8 cellular contexts compared by ENCODE assay signal in the genomic region with DNA sequence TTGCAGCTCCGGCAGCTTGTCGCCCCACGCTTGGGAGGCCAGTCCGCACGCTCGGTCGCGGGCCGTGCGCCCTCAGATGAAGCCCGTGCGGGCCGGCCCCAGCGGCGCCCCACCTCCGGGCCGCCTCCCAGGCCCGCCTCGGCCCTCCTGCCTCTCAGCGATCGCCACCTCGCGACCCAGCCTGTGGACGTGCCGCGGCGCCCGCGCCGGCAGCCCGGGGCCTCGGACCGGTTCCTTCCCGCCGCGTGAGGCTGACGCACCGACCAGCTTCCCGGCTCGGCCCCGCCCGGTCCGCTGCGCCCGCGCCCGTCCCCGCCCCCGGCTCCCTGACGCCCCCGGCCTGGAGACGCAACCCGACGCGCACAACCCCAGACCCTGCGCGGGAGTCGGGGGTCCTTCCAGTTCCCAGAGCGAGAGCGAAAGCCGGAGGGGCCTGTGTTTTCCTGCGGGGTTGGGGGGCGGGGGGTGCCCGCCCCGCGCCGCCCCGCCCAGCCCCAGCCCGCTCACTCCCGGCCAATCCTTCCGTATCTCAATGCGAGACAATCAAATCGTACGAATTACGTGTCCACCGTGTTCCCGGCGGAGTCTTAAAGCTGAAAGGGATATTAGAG. TPM values are rescaled to one million over a fixed set of nuclear protein-coding genes. Genes with fewer than 3 reads are reported as not detected.
A peak's percentile ranks its signal among the peaks of the same experiment; 100 is the strongest.
DNase-seq lines count a peak whose midpoint lies in the region; ATAC-seq, FAIRE-seq and TF ChIP-seq lines count a peak whose summit lies in the region.

TSS of gene ERO1A (minus strand) at position 78 of the 611 bp plus-strand sequence. CDS start at position 1, 77 bp downstream.

- H3K27me3 Mint-ChIP-seq in activated B cell treated with CpG ODN at 0.5 μM for 24 hours = no peaks in the 10 kb centered on the region

- no peaks in the 10 kb centered on the region for H3K9me3 Mint-ChIP-seq in activated B cell treated with CpG ODN at 0.5 μM for 24 hours

- CTCF ChIA-PET in activated B cell treated with CpG ODN at 0.5 μM for 24 hours (lab: Charles Lee) = no interaction called here

- peak within 1 kb of the TSS; percentile 97 for H3K27ac ChIP-seq in keratinocyte (ENCODE audit: control insufficient read depth, insufficient read depth, low read length)

- peak within 1 kb of the TSS; percentile 73 for H2AFZ ChIP-seq in keratinocyte (ENCODE audit: control insufficient read depth, low read length)

- H3K27ac Mint-ChIP-seq in activated B cell treated with CpG ODN at 0.5 μM for 24 hours = peak within 1 kb of the TSS; percentile 94

- ATAC-seq in GM18861 (IDR thresholded peaks at IDR 0.05; ENCODE audit: unreplicated experiment) (peak; percentile 62), HG03066 (IDR thresholded peaks at IDR 0.05; ENCODE audit: low read depth, unreplicated experiment) (peak; percentile 67), activated B cell treated with CpG ODN at 0.5 μM for 24 hours (ENCODE audit: low read depth) (peak; percentile 75)

- peak within 1 kb of the TSS; percentile 99 for H3K9ac ChIP-seq in keratinocyte (ENCODE audit: control insufficient read depth, extremely low read depth, insufficient read depth, low read length)

- in situ Hi-C loops in ACHN (cut with HindIII; ENCODE audit: low pct_ligation_motif_present, low pct_unique_long_range_greater_than_20kb, low sequenced_read_pairs) = no loop called here

- intact Hi-C loops in activated B cell treated with CpG ODN at 0.5 μM for 24 hours (cut with micrococcal nuclease) = loop anchor here (1.0 to 5.0 kb wide), 4 partner anchors 12 to 368 kb away; partner anchors contain the start of genes PSMC6 and STYX

- FAIRE-seq in keratinocyte (lab: Jason Lieb, UNC) = no peak

- H3K4me2 ChIP-seq in keratinocyte (ENCODE audit: control insufficient read depth, extremely low read depth, insufficient read depth, low read depth, low read length) = peak within 1 kb of the TSS; percentile 81

- no peak for TF ChIP-seq CTCF in activated B cell treated with CpG ODN at 0.5 μM for 24 hours (IDR thresholded peaks at IDR 0.05)
- TF ChIP-seq CTCF in keratinocyte (optimal IDR thresholded peaks at IDR 0.05 in 1 of 3, IDR thresholded peaks at IDR 0.05 in 1 of 3, conservative IDR thresholded peaks at IDR 0.05 in 1 of 3; ENCODE audit: extremely low read depth in 1 of 3, insufficient read depth in 2 of 3, low read length in 3 of 3) = peak in 1 of 3 experiments; percentile 19

- peaks cover 6% of the 10 kb centered on the region for H3K36me3 Mint-ChIP-seq in activated B cell treated with CpG ODN at 0.5 μM for 24 hours (ENCODE audit: low read depth)

- no peaks in the 10 kb centered on the region for H3K27me3 ChIP-seq in keratinocyte (ENCODE audit: control insufficient read depth, extremely low read depth, insufficient read depth, low read length)

- H4K20me1 ChIP-seq in keratinocyte (ENCODE audit: control insufficient read depth, extremely low read depth, insufficient read depth, low read length) = peaks cover 5% of the 10 kb centered on the region

- peak within 1 kb of the TSS; percentile 83 to 87 (median 84) for H3K4me3 ChIP-seq in keratinocyte (ENCODE audit: control insufficient read depth in 2 of 3, extremely low read depth in 1 of 3, insufficient read depth in 2 of 3, low read depth in 1 of 3, low read length in 3 of 3)

- peak; percentile 80 for DNase-seq in ACHN
- DNase-seq in NCI-H2107 treated with DMSO at 0.1 percent for 48 hours (lab: John Stamatoyannopoulos, UW; ENCODE audit: unreplicated experiment) = peak; percentile 76
- peak; percentile 73 for DNase-seq in activated B cell treated with CpG ODN at 0.5 μM for 24 hours
- DNase-seq in central memory CD4-positive, alpha-beta T cell = peak; percentile 61
- DNase-seq in keratinocyte (ENCODE audit: low read depth, low spot score) = no peak
- DNase-seq in stimulated activated CD4-positive, alpha-beta T cell treated with anti-CD3 and anti-CD28 coated beads, Interleukin-12 subunit alpha, Interleukin-12 subunit beta, amount 100 ng/mL, for 48 hours (ENCODE audit: low read depth in 2 of 3, low spot score in 1 of 3) = peak; percentile 42 to 71 (median 46)

- H3K36me3 ChIP-seq in keratinocyte (ENCODE audit: control insufficient read depth in 2 of 2, extremely low read depth in 1 of 2, insufficient read depth in 2 of 2, low read length in 2 of 2) = peaks cover 0 to 6% of the 10 kb centered on the region in 2 experiments

- H3K4me1 ChIP-seq in keratinocyte (ENCODE audit: control insufficient read depth, extremely low read depth, insufficient read depth, low read length) = peaks cover 33% of the 10 kb centered on the region

- H3K79me2 ChIP-seq in keratinocyte (ENCODE audit: control insufficient read depth, insufficient read depth, low read length) = peaks cover 48% of the 10 kb centered on the region

- POLR2A ChIA-PET in activated B cell treated with CpG ODN at 0.5 μM for 24 hours (lab: Charles Lee) = interaction anchor here (0.6 to 1.5 kb wide), 9 partner anchors 9 to 456 kb away, joined by 3 to 7 read pairs (median 4); partner anchors contain the start of genes PSMC6 and STYX

- H3K9me1 ChIP-seq in keratinocyte (ENCODE audit: control insufficient read depth, extremely low read depth, insufficient read depth, low read length) = no peaks in the 10 kb centered on the region

- H3K4me3 Mint-ChIP-seq in activated B cell treated with CpG ODN at 0.5 μM for 24 hours = peak within 1 kb of the TSS; percentile 99

- no peaks in the 10 kb centered on the region for H3K9me3 ChIP-seq in keratinocyte (ENCODE audit: control insufficient read depth, low read depth, low read length)

- H3K4me1 Mint-ChIP-seq in activated B cell treated with CpG ODN at 0.5 μM for 24 hours = peaks cover 30% of the 10 kb centered on the region

- dilution Hi-C loops in keratinocyte (cut with MboI; ENCODE audit: extremely low pct_ligation_motif_present, low sequenced_read_pairs) = no loop called here

RNA-seq across cellular contexts. Expression of gene ERO1A, which starts in this region (rescaled TPM):
- total RNA-seq in activated B cell treated with CpG ODN at 0.5 μM for 24 hours = 30.8 and 31.5 TPM in 2 replicates
- 86.4 to 131 TPM (median 110 TPM) in 3 replicates for polyA plus RNA-seq in keratinocyte
- 170 TPM for polyA plus RNA-seq in keratinocyte (2011; ENCODE audit: low read depth)
- polyA plus RNA-seq in keratinocyte (2011; cell fraction: cytosol; rRNA removed) = 40.3 and 73.9 TPM in 2 replicates
- polyA plus RNA-seq in keratinocyte (2011; cell fraction: nucleus; rRNA removed) = 130 and 188 TPM in 2 replicates
- 73.5 and 88.1 TPM in 2 replicates for polyA plus RNA-seq in keratinocyte (2012; ENCODE audit: low replicate concordance)
- 17.8 to 95.1 TPM (median 64.7 TPM) in 3 replicates for polyA minus RNA-seq in keratinocyte
- polyA minus RNA-seq in keratinocyte (2011; cell fraction: cytosol; rRNA and poly(A)+ RNA removed) = 152 TPM
- polyA minus RNA-seq in keratinocyte (2011; cell fraction: nucleus; rRNA and poly(A)+ RNA removed) = 157 and 234 TPM in 2 replicates
